8 cellular contexts compared by ENCODE assay signal in genomic region chr1:59707216-59707615, GRCh38.
DNase-seq lines count a peak whose midpoint lies in the region; ATAC-seq and TF ChIP-seq lines count a peak whose summit lies in the region.

No MANE protein-coding gene starts in this region.

- no peak overlapping the region for H3K27ac Mint-ChIP-seq in immature natural killer cell

- TF ChIP-seq CTCF in coronary artery (IDR thresholded peaks at IDR 0.05) (no peak), lung (IDR thresholded peaks at IDR 0.05; ENCODE audit: control extremely low read depth, extremely low read depth) (no peak), transverse colon (IDR thresholded peaks at IDR 0.05) (no peak)

- no peak overlapping the region for H3K4me3 Mint-ChIP-seq in immature natural killer cell

- no peak for TF ChIP-seq POLR2A in transverse colon (IDR thresholded peaks at IDR 0.05)

- peak overlapping the region; percentile 74 to 87 for H3K27ac ChIP-seq in coronary artery
- H3K27ac ChIP-seq in lung (ENCODE audit: low read depth in 1 of 2, low read length in 1 of 2), result peak overlapping the region; percentile 51 to 59
- H3K27ac ChIP-seq in transverse colon, result peak overlapping the region; percentile 55 to 66 (median 60)

- H3K36me3 Mint-ChIP-seq in immature natural killer cell, result peaks cover 0 to 11% (median 3%) of the 10 kb centered on the region in 3 donors

- TF ChIP-seq EP300 in transverse colon (IDR thresholded peaks at IDR 0.05; ENCODE audit: low read depth), result no peak

- H3K36me3 ChIP-seq in lung (ENCODE audit: control insufficient read depth in 2 of 2, insufficient read depth in 2 of 2, low read length in 2 of 2) (no peaks in the 10 kb centered on the region), transverse colon (no peaks in the 10 kb centered on the region)

- intact Hi-C loops in transverse colon (cut with DNase I; ENCODE audit: low total_unique reads), result loop anchor here (10.0 kb wide), 1 partner anchor 802 kb away; no protein-coding TSS in a partner anchor

- H3K4me3 ChIP-seq in coronary artery, result no peak overlapping the region
- no peak overlapping the region for H3K4me3 ChIP-seq in lung
- no peak overlapping the region for H3K4me3 ChIP-seq in transverse colon

- H3K27me3 ChIP-seq in lung (ENCODE audit: control insufficient read depth, insufficient read depth) (no peaks in the 10 kb centered on the region), transverse colon (no peaks in the 10 kb centered on the region)

- 77 to 83% methylated on average over 5 of the region's 5 CpGs for WGBS in lung, 2 donors
- 79 to 86% methylated on average over 4 to 5 of the region's 5 CpGs for WGBS in transverse colon (ENCODE audit: low coverage in 1 of 2), 2 donors

- peaks cover 0 to 3% (median 0%) of the 10 kb centered on the region in 6 donors for H3K9me3 Mint-ChIP-seq in immature natural killer cell

- in situ Hi-C loops in transverse colon (cut with MboI; ENCODE audit: low pct_ligation_motif_present in 1 of 4, low pct_unique_long_range_greater_than_20kb in 1 of 4, low sequenced_read_pairs in 3 of 4), result loop anchor here in 2 of 4 donors (25.0 kb wide), 2 partner anchors 945 to 970 kb away; no protein-coding TSS in a partner anchor

- ATAC-seq in lung (ENCODE audit: insufficient read depth, low FRiP score) (peak; percentile 68), GM18868 (IDR thresholded peaks at IDR 0.05; ENCODE audit: unreplicated experiment) (no peak)

- DNase-seq in M059J (ENCODE audit: low read depth), result peak; percentile 93
- no peak for DNase-seq in coronary artery (ENCODE audit: low spot score)
- no peak for DNase-seq in lung (ENCODE audit: low spot score)
- DNase-seq in transverse colon, result peak; percentile 24
- DNase-seq in immature natural killer cell, result no peak
- no peak for DNase-seq in cerebellum (ENCODE audit: low spot score)
- no peak for DNase-seq in NCI-H2196 treated with DMSO at 0.1 percent for 48 hours (lab: John Stamatoyannopoulos, UW; ENCODE audit: unreplicated experiment)

- peaks cover 0 to 4% (median 0%) of the 10 kb centered on the region in 3 donors for H3K27me3 Mint-ChIP-seq in immature natural killer cell (ENCODE audit: low read depth in 3 of 3)

- no peaks in the 10 kb centered on the region for H3K4me1 Mint-ChIP-seq in immature natural killer cell

- H3K4me1 ChIP-seq in lung (ENCODE audit: control insufficient read depth in 2 of 2, insufficient read depth in 2 of 2, low read length in 2 of 2) (peaks cover 10 to 19% of the 10 kb centered on the region in 2 donors), transverse colon (peaks cover 4 to 43% (median 19%) of the 10 kb centered on the region in 4 donors)

- H3K9me3 ChIP-seq in lung (ENCODE audit: control insufficient read depth in 2 of 2, insufficient read depth in 1 of 2, low read length in 1 of 2), result no peaks in the 10 kb centered on the region
- no peaks in the 10 kb centered on the region for H3K9me3 ChIP-seq in transverse colon

Comparison
In these comparisons a context has a peak if more than half of its experiments do, and no peak if none do; other contexts are left out.
1. DNase-seq: peak in M059J (single experiment) and transverse colon (single experiment); none in coronary artery (single experiment), lung (single experiment), immature natural killer cell (0 of 3), cerebellum (single experiment) and NCI-H2196 treated with DMSO at 0.1 percent for 48 hours (single experiment).
2. Peak in every context shown above with its lines, with median percentiles within 50 percentile points of each other: H3K27ac ChIP-seq.